ENCODE assay signal across 8 cellular contexts in genomic region chr6:13573669-13574110, GRCh38. TPM values are rescaled to one million over a fixed set of nuclear protein-coding genes. Genes with fewer than 3 reads are reported as not detected.
A peak's percentile ranks its signal among the peaks of the same experiment; 100 is the strongest.
DNase-seq lines count a peak whose midpoint lies in the region; ATAC-seq and TF ChIP-seq lines count a peak whose summit lies in the region.

No MANE protein-coding gene starts in this region.

- no peaks in the 10 kb centered on the region for H3K27me3 Mint-ChIP-seq in WTC11 (ENCODE audit: low read depth)

- peak overlapping the region; percentile 78 for H3K4me3 ChIP-seq in HFF-Myc (replicated peaks; ENCODE audit: low read depth, low read length)
- peak overlapping the region; percentile 48 for H3K4me3 ChIP-seq in mucosa of stomach (ENCODE audit: low read length)
- peak overlapping the region; percentile 71 to 91 (median 84) for H3K4me3 ChIP-seq in tibial nerve

- H3K4me3 Mint-ChIP-seq in WTC11: peak overlapping the region; percentile 80

- peaks cover 6% of the 10 kb centered on the region; the same call in 1 of the 2 replicates for H3K9me3 Mint-ChIP-seq in WTC11

- H3K4me1 Mint-ChIP-seq in WTC11: peaks cover 37% of the 10 kb centered on the region

- POLR2A ChIA-PET in WTC11 (lab: Charles Lee): interaction anchor here (0.7 to 1.2 kb wide), 2 partner anchors 12 to 41 kb away, joined by 3 to 12 read pairs; partner anchors contain the start of gene NOL7

- ATAC-seq in WTC11 (no peak), HG03139 (IDR thresholded peaks at IDR 0.05; ENCODE audit: unreplicated experiment) (no peak)

- CTCF ChIA-PET in WTC11 (lab: Charles Lee): interaction anchor here (0.6 to 2.8 kb wide), 9 partner anchors 18 to 214 kb away, joined by 3 to 41 read pairs (median 6); partner anchors contain the start of genes GFOD1 and NOL7

- H3K9ac ChIP-seq in mucosa of stomach (ENCODE audit: low read length): peak overlapping the region; percentile 93

- 4 to 7% methylated on average over 14 of the region's 14 CpGs for WGBS in tibial nerve, 2 donors

- H3K4me1 ChIP-seq in mucosa of stomach (ENCODE audit: control insufficient read depth, insufficient read depth, low read length) (peaks cover 13% of the 10 kb centered on the region), tibial nerve (peaks cover 0 to 18% (median 3%) of the 10 kb centered on the region in 4 donors)

- TF ChIP-seq POLR2A in erythroblast (IDR thresholded peaks at IDR 0.05; ENCODE audit: low read length): no peak
- TF ChIP-seq POLR2A in tibial nerve (IDR thresholded peaks at IDR 0.05): no peak

- no peak for DNase-seq in HFF-Myc (ENCODE audit: extremely low read depth, low read depth)
- no peak for DNase-seq in WTC11 (ENCODE audit: low spot score)
- DNase-seq in erythroblast (lab: John Stamatoyannopoulos, UW): peak; percentile 59 to 65
- DNase-seq in tibial nerve (ENCODE audit: low spot score in 2 of 2): no peak
- DNase-seq in NCI-H526 treated with DMSO at 0.1 percent for 48 hours (lab: John Stamatoyannopoulos, UW): no peak

- TF ChIP-seq CTCF in C4-2B (conservative IDR thresholded peaks at IDR 0.05): no peak
- TF ChIP-seq CTCF in HFF-Myc (IDR thresholded peaks at IDR 0.05; ENCODE audit: low read depth, low read length, missing control alignments): no peak
- no peak for TF ChIP-seq CTCF in WTC11 (IDR thresholded peaks at IDR 0.05)
- no peak for TF ChIP-seq CTCF in tibial nerve (IDR thresholded peaks at IDR 0.05)

- H3K9me3 ChIP-seq in mucosa of stomach (ENCODE audit: control insufficient read depth, low read length): no peaks in the 10 kb centered on the region
- H3K9me3 ChIP-seq in tibial nerve: no peaks in the 10 kb centered on the region

- H3K27me3 ChIP-seq in mucosa of stomach (ENCODE audit: control insufficient read depth, insufficient read depth, low read length): no peaks in the 10 kb centered on the region
- no peaks in the 10 kb centered on the region for H3K27me3 ChIP-seq in tibial nerve

- peak overlapping the region; percentile 94 for H3K27ac ChIP-seq in C4-2B
- H3K27ac ChIP-seq in tibial nerve: peak overlapping the region; percentile 89 to 98 (median 97)

- H3K36me3 ChIP-seq in mucosa of stomach (ENCODE audit: control insufficient read depth, insufficient read depth, low read length) (no peaks in the 10 kb centered on the region), tibial nerve (no peaks in the 10 kb centered on the region)

- H3K27ac Mint-ChIP-seq in WTC11: peak overlapping the region; percentile 95

- TF ChIP-seq EP300 in tibial nerve (IDR thresholded peaks at IDR 0.05): no peak

- no peaks in the 10 kb centered on the region; the same call in none of the 2 replicates for H3K36me3 Mint-ChIP-seq in WTC11

TF ChIP-seq in WTC11, 78 proteins besides CTCF, POLR2A, EP300 and RAD21 (continues in another document):
- TF ChIP-seq ZNF396 (CRISPR knock-in tag; IDR thresholded peaks at IDR 0.05; ENCODE audit: borderline replicate concordance): no peak
- TF ChIP-seq AFF4 (CRISPR knock-in tag; IDR thresholded peaks at IDR 0.05; ENCODE audit: borderline replicate concordance): no peak
- no peak for TF ChIP-seq AR (CRISPR knock-in tag; IDR thresholded peaks at IDR 0.05)
- no peak for TF ChIP-seq ETV6 (CRISPR knock-in tag; IDR thresholded peaks at IDR 0.05)
- TF ChIP-seq USF1 (CRISPR knock-in tag; IDR thresholded peaks at IDR 0.05): no peak; the same call in 1 of the 2 replicates
- TF ChIP-seq PRDM15 (CRISPR knock-in tag; IDR thresholded peaks at IDR 0.05): no peak
- TF ChIP-seq MYBL2 (CRISPR knock-in tag; IDR thresholded peaks at IDR 0.05): no peak
- TF ChIP-seq ZBTB21 (CRISPR knock-in tag; IDR thresholded peaks at IDR 0.05; ENCODE audit: borderline replicate concordance): no peak
- TF ChIP-seq ZNF317 (CRISPR knock-in tag; IDR thresholded peaks at IDR 0.05; ENCODE audit: borderline replicate concordance, low read depth): no peak
- no peak for TF ChIP-seq FOXK1 (CRISPR knock-in tag; IDR thresholded peaks at IDR 0.05)

RNA-seq across cellular contexts. Expression of gene SIRT5, which starts 0.7 kb away (rescaled TPM):
- total RNA-seq in WTC11 (2021) (11.8 to 16.3 TPM (median 15.5 TPM) in 3 replicates), tibial nerve (10 to 100 TPM in 3 of 4 donors, 1 to 10 TPM in 1; 7.5 to 13.3 (median 11.7) TPM)

RNA-seq across cellular contexts. Expression of gene NOL7, which starts 41.4 kb away (rescaled TPM):
- total RNA-seq in WTC11 (2021): 65.3 to 76.1 TPM (median 66.5 TPM) in 3 replicates
- 100 to 1,000 TPM; 108 to 187 (median 125) TPM for total RNA-seq in tibial nerve

Comparison
In these comparisons a context has a peak if more than half of its experiments do, and no peak if none do; other contexts are left out.
1. DNase-seq: peak in erythroblast (2 of 2); none in HFF-Myc (single experiment), WTC11 (single experiment), tibial nerve (0 of 2) and NCI-H526 treated with DMSO at 0.1 percent for 48 hours (single experiment).
2. Peak in every context shown above with its lines, with median percentiles within 50 percentile points of each other: H3K4me3 ChIP-seq.